2 cellular contexts compared by ENCODE assay signal in genomic region chr4:94918543-94918942, GRCh38.
A peak's percentile ranks its signal among the peaks of the same experiment; 100 is the strongest.
TF ChIP-seq lines count a peak whose summit lies in the region.

No MANE protein-coding gene starts in this region.

TF ChIP-seq in HepG2, 621 proteins besides CTCF, POLR2A, EP300 and RAD21 (continued from another document and continues in another):
- no peak for TF ChIP-seq RNF219 (CRISPR knock-in tag; IDR thresholded peaks at IDR 0.05)
- no peak for TF ChIP-seq NFATC3 (CRISPR knock-in tag; IDR thresholded peaks at IDR 0.05)
- TF ChIP-seq SSRP1 (CRISPR knock-in tag; IDR thresholded peaks at IDR 0.05) = no peak
- TF ChIP-seq PATZ1 (CRISPR knock-in tag; IDR thresholded peaks at IDR 0.05) = no peak
- TF ChIP-seq ZFP36 (IDR thresholded peaks at IDR 0.05; ENCODE audit: borderline replicate concordance, low read depth, low read length, partially characterized antibody) = no peak
- TF ChIP-seq HNF1B (CRISPR knock-in tag; IDR thresholded peaks at IDR 0.05) = no peak
- TF ChIP-seq ZHX2 (IDR thresholded peaks at IDR 0.05; ENCODE audit: low read depth) = no peak
- no peak for TF ChIP-seq ZHX2 (CRISPR knock-in tag; IDR thresholded peaks at IDR 0.05; ENCODE audit: borderline replicate concordance)
- no peak for TF ChIP-seq ATF4 (CRISPR knock-in tag; IDR thresholded peaks at IDR 0.05)

TF ChIP-seq in K562, 482 proteins besides CTCF, POLR2A, EP300 and RAD21 (continued from another document):
- TF ChIP-seq ZNF318 (IDR thresholded peaks at IDR 0.05; ENCODE audit: borderline replicate concordance in 1 of 2, low read depth in 1 of 2) (no peak), RUNX1 (IDR thresholded peaks at IDR 0.05; ENCODE audit: low read depth) (no peak), ZNF79 (CRISPR knock-in tag; IDR thresholded peaks at IDR 0.05; ENCODE audit: low read depth) (no peak), RBFOX2 (IDR thresholded peaks at IDR 0.05; ENCODE audit: low read depth, low read length) (no peak), POLR2AphosphoS2 (IDR thresholded peaks at IDR 0.05; ENCODE audit: low read length) (no peak), ZNF184 (CRISPR knock-in tag; IDR thresholded peaks at IDR 0.05) (no peak), MTF1 (CRISPR knock-in tag; IDR thresholded peaks at IDR 0.05; ENCODE audit: borderline replicate concordance) (no peak), C11orf30 (IDR thresholded peaks at IDR 0.05; ENCODE audit: low read depth) (peak; percentile 82), TRIM25 (IDR thresholded peaks at IDR 0.05; ENCODE audit: borderline replicate concordance) (no peak), HSF4 (CRISPR knock-in tag; IDR thresholded peaks at IDR 0.05; ENCODE audit: borderline replicate concordance) (no peak), NONO (IDR thresholded peaks at IDR 0.05; ENCODE audit: low read depth in 2 of 2, low read length in 1 of 2) (no peak), PHB2 (IDR thresholded peaks at IDR 0.05; ENCODE audit: low read depth) (no peak), TARDBP (IDR thresholded peaks at IDR 0.05) (no peak), ZNF511 (CRISPR knock-in tag; IDR thresholded peaks at IDR 0.05) (no peak), ZNF316 (IDR thresholded peaks at IDR 0.05) (peak; percentile 91), MAFG (tag; conservative IDR thresholded peaks at IDR 0.05) (peak; percentile 91), FOXA3 (CRISPR knock-in tag; conservative IDR thresholded peaks at IDR 0.05 in 1 of 2, IDR thresholded peaks at IDR 0.05 in 1 of 2) (no peak), ARNT (IDR thresholded peaks at IDR 0.05) (no peak), ZNF449 (CRISPR knock-in tag; IDR thresholded peaks at IDR 0.05) (no peak), PML (IDR thresholded peaks at IDR 0.05; ENCODE audit: low read length) (no peak), SLC30A9 (CRISPR knock-in tag; IDR thresholded peaks at IDR 0.05) (no peak), ZNF239 (CRISPR knock-in tag; IDR thresholded peaks at IDR 0.05) (no peak), MAFF (IDR thresholded peaks at IDR 0.05; ENCODE audit: low read length) (peak; percentile 92), MAFK (IDR thresholded peaks at IDR 0.05; ENCODE audit: low read length) (peak; percentile 95), RREB1 (CRISPR knock-in tag; IDR thresholded peaks at IDR 0.05) (no peak)
